ENCODE assay signal across 35 cellular contexts in the genomic region with DNA sequence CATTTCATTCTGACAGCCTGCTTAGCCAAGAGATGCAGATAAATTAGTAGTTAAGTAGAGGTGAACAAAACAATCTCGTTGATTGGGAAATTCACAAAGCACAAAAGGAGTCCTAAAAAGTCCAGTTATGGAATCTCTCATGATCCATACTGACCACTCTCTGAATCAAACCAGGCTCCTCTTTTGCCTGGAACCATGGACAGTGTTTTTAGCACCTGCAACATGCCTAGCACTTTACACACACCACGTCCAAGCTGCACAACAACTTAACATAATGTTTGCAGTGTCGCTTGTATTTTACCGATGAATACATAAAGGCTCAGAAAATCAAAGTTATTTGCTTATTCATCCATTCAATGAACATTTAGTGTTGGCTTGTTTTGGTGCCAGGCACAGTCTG.
"Had no signal": no experiment of that assay in that cellular context is flagged by ENCODE, and none has a peak within 500 bp of the region (broad histone marks: within the 10 kb centered on the region; RNA-seq: fewer than 3 reads in every experiment).

No MANE protein-coding gene starts in this region.

- H3K4me3 ChIP-seq: MG63 had no signal

- DNase-seq: Karpas-422, Kasumi-1, MG63, MM.1S, MV-4-11, NCI-H1048, NCI-H1092, NCI-H1092 treated with DMSO at 0.1 percent for 48 hours, NCI-H1105, NCI-H1105 treated with DMSO at 0.1 percent for 48 hours, NCI-H1417, NCI-H1417 treated with DMSO at 0.1 percent for 48 hours, NCI-H1436, NCI-H1436 treated with DMSO at 0.1 percent for 48 hours, NCI-H146, NCI-H1694, NCI-H1694 treated with DMSO at 0.1 percent for 48 hours, NCI-H187, NCI-H187 treated with DMSO at 0.1 percent for 48 hours, NCI-H1930, NCI-H2029, NCI-H2029 treated with DMSO at 0.1 percent for 48 hours, NCI-H2081, NCI-H2081 treated with DMSO at 0.1 percent for 48 hours, NCI-H2107, NCI-H2171, NCI-H2171 treated with DMSO at 0.1 percent for 48 hours, NCI-H2227 treated with DMSO at 0.1 percent for 48 hours, NCI-H226, NCI-H345, NCI-H446, NCI-H446 treated with DMSO at 0.1 percent for 48 hours, NCI-H510A, NCI-H510A treated with DMSO at 0.1 percent for 48 hours, NCI-H524 had no signal

- H3K36me3 ChIP-seq: MG63 had no signal

- H3K9me3 ChIP-seq: MG63 had no signal
